1 cellular context compared by ENCODE assay signal in the genomic region with DNA sequence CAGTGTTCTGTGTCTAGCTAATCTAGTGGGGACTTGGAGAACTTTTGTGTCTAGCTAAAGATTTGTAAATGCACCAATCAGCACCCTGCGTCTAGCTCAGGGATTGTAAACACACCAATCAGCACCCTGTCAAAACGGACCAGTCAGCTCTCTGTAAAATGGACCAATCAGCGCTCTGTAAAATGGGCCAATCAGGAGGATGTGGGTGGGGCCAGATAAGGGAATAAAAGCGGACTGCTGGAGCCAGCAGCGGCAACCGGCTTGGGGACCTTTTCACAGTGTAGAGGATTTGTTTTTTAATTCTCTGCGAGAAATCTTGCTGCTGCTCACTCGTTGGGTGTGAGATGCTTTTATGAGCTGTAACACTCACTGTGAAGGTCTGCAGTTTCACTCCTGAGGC.
TF ChIP-seq lines count a peak whose summit lies in the region.
"Not testable (repeated sequence)": the region's sequence is repeated elsewhere in the genome, so short reads cannot be mapped to it uniquely, and the experiment has no call there.

No MANE protein-coding gene starts in this region.

TF ChIP-seq in HepG2, 621 proteins besides CTCF, POLR2A, EP300 and RAD21:
- peak; percentile 74 for TF ChIP-seq POLR2AphosphoS5 (IDR thresholded peaks at IDR 0.05; ENCODE audit: low read depth, low read length)
- TF ChIP-seq ZNF607 (CRISPR knock-in tag; IDR thresholded peaks at IDR 0.05; ENCODE audit: borderline replicate concordance): 0 out of 2 replicates have a peak, but pooled peaks have one; percentile 21
- TF ChIP-seq, protein P1, sequence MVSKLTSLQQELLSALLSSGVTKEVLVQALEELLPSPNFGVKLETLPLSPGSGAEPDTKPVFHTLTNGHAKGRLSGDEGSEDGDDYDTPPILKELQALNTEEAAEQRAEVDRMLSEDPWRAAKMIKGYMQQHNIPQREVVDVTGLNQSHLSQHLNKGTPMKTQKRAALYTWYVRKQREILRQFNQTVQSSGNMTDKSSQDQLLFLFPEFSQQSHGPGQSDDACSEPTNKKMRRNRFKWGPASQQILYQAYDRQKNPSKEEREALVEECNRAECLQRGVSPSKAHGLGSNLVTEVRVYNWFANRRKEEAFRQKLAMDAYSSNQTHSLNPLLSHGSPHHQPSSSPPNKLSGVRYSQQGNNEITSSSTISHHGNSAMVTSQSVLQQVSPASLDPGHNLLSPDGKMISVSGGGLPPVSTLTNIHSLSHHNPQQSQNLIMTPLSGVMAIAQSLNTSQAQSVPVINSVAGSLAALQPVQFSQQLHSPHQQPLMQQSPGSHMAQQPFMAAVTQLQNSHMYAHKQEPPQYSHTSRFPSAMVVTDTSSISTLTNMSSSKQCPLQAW (CRISPR knock-in tag; IDR thresholded peaks at IDR 0.05): 0 out of 2 replicates have a peak, but pooled peaks have one; percentile 37
- TF ChIP-seq SP1, LCORL (IDR thresholded peaks at IDR 0.05): not testable (repeated sequence)
- peak; percentile 52; the same call in 1 of the 2 replicates for TF ChIP-seq SP1 (CRISPR knock-in tag; IDR thresholded peaks at IDR 0.05)
- TF ChIP-seq POLR2G (IDR thresholded peaks at IDR 0.05; ENCODE audit: low read depth, low read length): peak; percentile 55
- 0 out of 2 replicates have a peak, but pooled peaks have one; percentile 23 for TF ChIP-seq POGZ (CRISPR knock-in tag; IDR thresholded peaks at IDR 0.05)
- 0 out of 2 replicates have a peak, but pooled peaks have one; percentile 16 for TF ChIP-seq ZBTB38 (CRISPR knock-in tag; IDR thresholded peaks at IDR 0.05)
- peak; percentile 55; the same call in 1 of the 2 replicates for TF ChIP-seq POLR2AphosphoS2 (IDR thresholded peaks at IDR 0.05; ENCODE audit: low read depth, low read length)
- peak; percentile 85 for TF ChIP-seq NFYC (CRISPR knock-in tag; IDR thresholded peaks at IDR 0.05)
- TF ChIP-seq ZMYM4 (CRISPR knock-in tag; IDR thresholded peaks at IDR 0.05): peak; percentile 89
- TF ChIP-seq, protein P2, sequence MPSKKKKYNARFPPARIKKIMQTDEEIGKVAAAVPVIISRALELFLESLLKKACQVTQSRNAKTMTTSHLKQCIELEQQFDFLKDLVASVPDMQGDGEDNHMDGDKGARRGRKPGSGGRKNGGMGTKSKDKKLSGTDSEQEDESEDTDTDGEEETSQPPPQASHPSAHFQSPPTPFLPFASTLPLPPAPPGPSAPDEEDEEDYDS (CRISPR knock-in tag; IDR thresholded peaks at IDR 0.05): peak; percentile 80
- TF ChIP-seq MAFK (conservative IDR thresholded peaks at IDR 0.05 in 1 of 2, IDR thresholded peaks at IDR 0.05 in 1 of 2; ENCODE audit: low read length in 2 of 2): peak; percentile 37 to 63; a peak in 3 of 4 replicates
- 0 out of 2 replicates have a peak, but pooled peaks have one; percentile 26 for TF ChIP-seq ZMYM2 (CRISPR knock-in tag; IDR thresholded peaks at IDR 0.05)
- 0 out of 2 replicates have a peak, but pooled peaks have one; percentile 32 for TF ChIP-seq FOXC1 (CRISPR knock-in tag; IDR thresholded peaks at IDR 0.05; ENCODE audit: borderline replicate concordance)
- peak; percentile 90 for TF ChIP-seq NFYB (CRISPR knock-in tag; IDR thresholded peaks at IDR 0.05)
- TF ChIP-seq, protein P3, sequence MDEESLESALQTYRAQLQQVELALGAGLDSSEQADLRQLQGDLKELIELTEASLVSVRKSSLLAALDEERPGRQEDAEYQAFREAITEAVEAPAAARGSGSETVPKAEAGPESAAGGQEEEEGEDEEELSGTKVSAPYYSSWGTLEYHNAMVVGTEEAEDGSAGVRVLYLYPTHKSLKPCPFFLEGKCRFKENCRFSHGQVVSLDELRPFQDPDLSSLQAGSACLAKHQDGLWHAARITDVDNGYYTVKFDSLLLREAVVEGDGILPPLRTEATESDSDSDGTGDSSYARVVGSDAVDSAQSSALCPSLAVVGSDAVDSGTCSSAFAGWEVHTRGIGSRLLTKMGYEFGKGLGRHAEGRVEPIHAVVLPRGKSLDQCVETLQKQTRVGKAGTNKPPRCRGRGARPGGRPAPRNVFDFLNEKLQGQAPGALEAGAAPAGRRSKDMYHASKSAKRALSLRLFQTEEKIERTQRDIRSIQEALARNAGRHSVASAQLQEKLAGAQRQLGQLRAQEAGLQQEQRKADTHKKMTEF (CRISPR knock-in tag; IDR thresholded peaks at IDR 0.05): 0 out of 2 replicates have a peak, but pooled peaks have one; percentile 22
- 0 out of 2 replicates have a peak, but pooled peaks have one; percentile 32 for TF ChIP-seq SETDB1 (CRISPR knock-in tag; IDR thresholded peaks at IDR 0.05; ENCODE audit: borderline replicate concordance)
- peak; percentile 77 for TF ChIP-seq MAFF (IDR thresholded peaks at IDR 0.05; ENCODE audit: low read depth, low read length)
- TF ChIP-seq LCORL (CRISPR knock-in tag; IDR thresholded peaks at IDR 0.05): peak; percentile 37; the same call in 1 of the 2 replicates
- TF ChIP-seq SP2 (CRISPR knock-in tag; IDR thresholded peaks at IDR 0.05): peak; percentile 47; the same call in 1 of the 2 replicates
TF ChIP-seq in HepG2: peak in this region for 20; not testable (repeated sequence) for 601.
